In the genomic region with DNA sequence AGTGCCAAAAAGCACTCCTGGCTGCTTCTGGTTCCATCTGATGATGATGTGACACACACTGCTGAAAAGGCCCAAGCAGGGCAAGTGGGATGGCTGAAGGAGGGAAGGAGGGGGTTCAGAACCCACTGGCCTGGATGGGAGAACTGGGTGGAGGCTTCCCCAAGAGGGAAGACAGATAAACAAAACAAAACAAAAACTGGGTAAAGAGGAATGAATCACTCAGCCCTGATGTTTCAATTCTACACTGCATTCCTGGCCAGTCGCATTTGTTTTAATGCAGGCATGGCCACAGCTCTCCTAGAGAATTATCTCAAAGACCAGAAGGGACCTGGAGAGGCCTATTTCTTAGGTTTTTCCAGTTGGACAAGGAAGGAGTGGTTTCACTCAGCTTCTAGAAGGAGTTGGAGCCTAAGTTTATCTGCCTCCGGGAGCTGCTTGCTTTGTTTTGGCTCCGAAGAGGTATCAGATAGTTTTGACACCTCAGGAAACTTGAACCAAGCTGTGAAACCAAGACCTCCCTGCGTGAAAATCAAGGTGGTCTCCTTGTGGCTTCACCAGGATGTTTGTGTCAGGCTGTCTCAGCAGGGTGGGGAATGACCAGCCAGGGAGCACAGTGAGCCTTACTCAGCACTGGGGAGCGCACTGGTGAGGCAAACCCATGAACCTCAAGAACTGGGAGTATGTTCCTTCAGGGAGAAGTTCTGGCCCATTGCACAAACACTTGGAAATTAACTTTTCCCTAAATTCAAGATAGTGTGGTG, we compare ENCODE assay signal across 1 cellular context.
TF ChIP-seq lines count a peak whose summit lies in the region.

No MANE protein-coding gene starts in this region.

TF ChIP-seq in SK-N-SH treated with all-trans-retinoic acid at 6 μM for 48 hours, 23 proteins besides CTCF, POLR2A, EP300 and RAD21 (continued from another document):
- TF ChIP-seq, protein P1, sequence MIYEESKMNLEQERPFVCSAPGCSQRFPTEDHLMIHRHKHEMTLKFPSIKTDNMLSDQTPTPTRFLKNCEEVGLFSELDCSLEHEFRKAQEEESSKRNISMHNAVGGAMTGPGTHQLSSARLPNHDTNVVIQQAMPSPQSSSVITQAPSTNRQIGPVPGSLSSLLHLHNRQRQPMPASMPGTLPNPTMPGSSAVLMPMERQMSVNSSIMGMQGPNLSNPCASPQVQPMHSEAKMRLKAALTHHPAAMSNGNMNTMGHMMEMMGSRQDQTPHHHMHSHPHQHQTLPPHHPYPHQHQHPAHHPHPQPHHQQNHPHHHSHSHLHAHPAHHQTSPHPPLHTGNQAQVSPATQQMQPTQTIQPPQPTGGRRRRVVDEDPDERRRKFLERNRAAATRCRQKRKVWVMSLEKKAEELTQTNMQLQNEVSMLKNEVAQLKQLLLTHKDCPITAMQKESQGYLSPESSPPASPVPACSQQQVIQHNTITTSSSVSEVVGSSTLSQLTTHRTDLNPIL (CRISPR knock-in tag; IDR thresholded peaks at IDR 0.05; ENCODE audit: low read depth) = no peak
- TF ChIP-seq, protein P2, sequence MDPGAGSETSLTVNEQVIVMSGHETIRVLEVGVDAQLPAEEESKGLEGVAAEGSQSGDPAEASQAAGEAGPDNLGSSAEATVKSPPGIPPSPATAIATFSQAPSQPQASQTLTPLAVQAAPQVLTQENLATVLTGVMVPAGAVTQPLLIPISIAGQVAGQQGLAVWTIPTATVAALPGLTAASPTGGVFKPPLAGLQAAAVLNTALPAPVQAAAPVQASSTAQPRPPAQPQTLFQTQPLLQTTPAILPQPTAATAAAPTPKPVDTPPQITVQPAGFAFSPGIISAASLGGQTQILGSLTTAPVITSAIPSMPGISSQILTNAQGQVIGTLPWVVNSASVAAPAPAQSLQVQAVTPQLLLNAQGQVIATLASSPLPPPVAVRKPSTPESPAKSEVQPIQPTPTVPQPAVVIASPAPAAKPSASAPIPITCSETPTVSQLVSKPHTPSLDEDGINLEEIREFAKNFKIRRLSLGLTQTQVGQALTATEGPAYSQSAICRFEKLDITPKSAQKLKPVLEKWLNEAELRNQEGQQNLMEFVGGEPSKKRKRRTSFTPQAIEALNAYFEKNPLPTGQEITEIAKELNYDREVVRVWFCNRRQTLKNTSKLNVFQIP (CRISPR knock-in tag; IDR thresholded peaks at IDR 0.05; ENCODE audit: borderline replicate concordance, low read depth) = no peak
